19 cellular contexts compared by ENCODE assay signal in the genomic region with DNA sequence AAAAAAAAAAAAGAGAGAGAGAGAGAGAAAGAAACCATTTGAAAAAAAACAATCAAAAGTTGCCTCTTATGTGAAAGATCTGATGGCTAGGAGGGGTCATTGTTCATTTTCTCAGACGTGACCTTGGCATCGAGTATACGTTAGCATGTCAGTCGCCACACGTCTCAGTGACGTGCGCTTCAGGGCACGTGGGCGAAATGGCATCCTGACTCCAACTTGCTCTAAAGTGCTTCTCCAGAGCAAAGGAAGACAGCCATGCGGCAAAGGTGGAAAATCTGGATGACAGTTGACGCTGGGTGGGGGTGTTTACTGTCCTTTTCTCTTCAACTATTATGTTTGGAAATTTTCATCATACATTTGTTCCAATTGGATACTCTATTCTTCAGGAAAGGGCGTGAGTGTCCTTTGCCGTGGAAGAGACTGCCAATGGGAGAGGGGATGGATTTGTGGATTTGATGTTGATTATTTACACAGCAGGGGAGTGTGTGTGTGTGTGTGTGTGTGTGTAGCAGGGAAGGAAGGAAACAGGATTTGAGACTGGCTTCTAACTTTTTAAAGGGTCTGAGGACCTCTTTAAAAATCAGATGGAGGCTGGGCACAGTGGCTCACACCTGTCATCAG. TPM values are rescaled to one million over a fixed set of nuclear protein-coding genes. Genes with fewer than 3 reads are reported as not detected.
DNase-seq lines count a peak whose midpoint lies in the region; ATAC-seq and TF ChIP-seq lines count a peak whose summit lies in the region.
"Had no signal": no experiment of that assay in that cellular context is flagged by ENCODE, and none has a peak within 500 bp of the region (broad histone marks: within the 10 kb centered on the region; RNA-seq: fewer than 3 reads in every experiment).

No MANE protein-coding gene starts in this region.

- H3K27me3 Mint-ChIP-seq in T-helper 1 cell treated with Interleukin-12 subunit alpha and Interleukin-12 subunit beta and Interleukin-4 antibody, amounts not matched to agents 30 μg/mL and 1 μg/mL, for 36 hours (ENCODE audit: low read depth), result peaks cover 5% of the 10 kb centered on the region
- H3K27me3 Mint-ChIP-seq in glutamatergic neuron (ENCODE audit: unreplicated experiment), result no peaks in the 10 kb centered on the region

- no peaks in the 10 kb centered on the region for H3K27me3 ChIP-seq in PC-3 (ENCODE audit: low read length)
- H3K27me3 ChIP-seq in esophagus muscularis mucosa, result no peaks in the 10 kb centered on the region
- no peaks in the 10 kb centered on the region for H3K27me3 ChIP-seq in parathyroid adenoma (ENCODE audit: control insufficient read depth, insufficient read depth, low read length)
- H3K27me3 ChIP-seq: BLaER1 treated with 17β-estradiol and CSF1 and Interleukin-3, amounts not matched to agents 10 nM and 100 nM; Peyer's patch; spleen had no signal

- intact Hi-C loops in PC-3 (cut with micrococcal nuclease), result no loop called here
- intact Hi-C loops in esophagus muscularis mucosa (cut with DNase I), result no loop called here

- no peak for TF ChIP-seq EP300 in esophagus muscularis mucosa (IDR thresholded peaks at IDR 0.05)

- ATAC-seq in PC-3, result no peak
- no peak for ATAC-seq in HG02759 (IDR thresholded peaks at IDR 0.05; ENCODE audit: unreplicated experiment)
- ATAC-seq in GM21576 (IDR thresholded peaks at IDR 0.05; ENCODE audit: unreplicated experiment), result no peak
- ATAC-seq: activated naive CD4-positive, alpha-beta T cell treated with anti-CD3 and anti-CD28 coated beads, Interleukin-2, amount 50 U/mL, for 72 hours had no signal

- peak overlapping the region; percentile 53 for H3K4me3 Mint-ChIP-seq in T-helper 1 cell treated with Interleukin-12 subunit alpha and Interleukin-12 subunit beta and Interleukin-4 antibody, amounts not matched to agents 30 μg/mL and 1 μg/mL, for 36 hours
- no peak overlapping the region for H3K4me3 Mint-ChIP-seq in glutamatergic neuron (ENCODE audit: unreplicated experiment)
- H3K4me3 Mint-ChIP-seq: H9 had no signal

- POLR2A ChIA-PET in PC-3 (lab: Charles Lee; ENCODE audit: unreplicated experiment), result no interaction called here

- H3K4me2 ChIP-seq in PC-3 (ENCODE audit: low read length) (no peak overlapping the region), parathyroid adenoma (ENCODE audit: low read length) (no peak overlapping the region)
- H3K4me2 ChIP-seq: BLaER1 treated with 17β-estradiol and CSF1 and Interleukin-3, amounts not matched to agents 10 nM and 100 nM had no signal

- no peaks in the 10 kb centered on the region for H3F3A ChIP-seq in PC-3 (ENCODE audit: low read length, unreplicated experiment)

- CTCF ChIA-PET in PC-3 (lab: Charles Lee), result no interaction called here

- TSS peak; percentile 34 for BruUV-seq in PC-3 (replicated peaks; lab: Mats Ljungman, UMichigan)

- no peak overlapping the region for H3K27ac ChIP-seq in PC-3 (ENCODE audit: low read length)
- peak overlapping the region in 3 of 4 donors; percentile 13 to 86 (median 36) for H3K27ac ChIP-seq in esophagus muscularis mucosa (replicated peaks in 1 of 4)
- peak overlapping the region; percentile 21 for H3K27ac ChIP-seq in parathyroid adenoma
- H3K27ac ChIP-seq: BLaER1 treated with 17β-estradiol and CSF1 and Interleukin-3, amounts not matched to agents 10 nM and 100 nM; Peyer's patch; SK-N-MC had no signal

- DNase-seq in T-helper 1 cell (no peak), PC-3 (no peak), esophagus muscularis mucosa (ENCODE audit: extremely low spot score) (no peak), glutamatergic neuron (no peak)
- DNase-seq: DMS 273 treated with DMSO at 0.1 percent for 48 hours; H9; hypothalamus; islet precursor cell; NCI-H1105 treated with DMSO at 0.1 percent for 48 hours; Peyer's patch; spleen; stimulated activated CD4-positive, alpha-beta T cell treated with anti-CD3 and anti-CD28 coated beads, Interleukin-4, amount 100 ng/mL, for 4 hours had no signal

- H3K36me3 Mint-ChIP-seq in T-helper 1 cell treated with Interleukin-12 subunit alpha and Interleukin-12 subunit beta and Interleukin-4 antibody, amounts not matched to agents 30 μg/mL and 1 μg/mL, for 36 hours (ENCODE audit: low read depth), result peaks cover 15% of the 10 kb centered on the region
- H3K36me3 Mint-ChIP-seq in glutamatergic neuron (ENCODE audit: unreplicated experiment), result peaks cover 4% of the 10 kb centered on the region

- H3K27ac Mint-ChIP-seq in T-helper 1 cell treated with Interleukin-12 subunit alpha and Interleukin-12 subunit beta and Interleukin-4 antibody, amounts not matched to agents 30 μg/mL and 1 μg/mL, for 36 hours, result peak overlapping the region; percentile 50
- no peak overlapping the region for H3K27ac Mint-ChIP-seq in glutamatergic neuron (ENCODE audit: unreplicated experiment)
- H3K27ac Mint-ChIP-seq: activated naive CD4-positive, alpha-beta T cell treated with anti-CD3 and anti-CD28 coated beads, Interleukin-2, amount 50 U/mL, for 72 hours had no signal

- H3K36me3 ChIP-seq in PC-3 (ENCODE audit: low read depth, low read length), result no peaks in the 10 kb centered on the region
- H3K36me3 ChIP-seq in esophagus muscularis mucosa, result peaks cover 0 to 12% (median 4%) of the 10 kb centered on the region in 4 donors
- H3K36me3 ChIP-seq in parathyroid adenoma (ENCODE audit: control insufficient read depth, insufficient read depth, low read length), result no peaks in the 10 kb centered on the region
- H3K36me3 ChIP-seq: BLaER1 treated with 17β-estradiol and CSF1 and Interleukin-3, amounts not matched to agents 10 nM and 100 nM; Peyer's patch had no signal

- H3K79me2 ChIP-seq in PC-3 (ENCODE audit: low read length), result no peaks in the 10 kb centered on the region
- no peaks in the 10 kb centered on the region for H3K79me2 ChIP-seq in parathyroid adenoma

- H2AFZ ChIP-seq in PC-3 (ENCODE audit: low read length) (no peak overlapping the region), parathyroid adenoma (no peak overlapping the region)

- WGBS in esophagus muscularis mucosa, result 86% methylated on average over 13 of the region's 13 CpGs

- H3K4me3 ChIP-seq in PC-3 (ENCODE audit: low read length) (no peak overlapping the region), esophagus muscularis mucosa (no peak overlapping the region), parathyroid adenoma (ENCODE audit: low read depth, low read length) (no peak overlapping the region)
- H3K4me3 ChIP-seq: BLaER1 treated with 17β-estradiol and CSF1 and Interleukin-3, amounts not matched to agents 10 nM and 100 nM; Peyer's patch; SK-N-MC; spleen had no signal

- H3K9me3 ChIP-seq in PC-3 (ENCODE audit: low read length) (no peaks in the 10 kb centered on the region), esophagus muscularis mucosa (no peaks in the 10 kb centered on the region), parathyroid adenoma (ENCODE audit: control insufficient read depth, low read length) (no peaks in the 10 kb centered on the region)
- H3K9me3 ChIP-seq: BLaER1 treated with 17β-estradiol and CSF1 and Interleukin-3, amounts not matched to agents 10 nM and 100 nM; Peyer's patch; spleen had no signal

- no peak overlapping the region for H3K9ac ChIP-seq in PC-3 (ENCODE audit: low read length)
- H3K9ac ChIP-seq in parathyroid adenoma, result no peak overlapping the region
- H3K9ac ChIP-seq: BLaER1 treated with 17β-estradiol and CSF1 and Interleukin-3, amounts not matched to agents 10 nM and 100 nM had no signal

- no peaks in the 10 kb centered on the region for H4K20me1 ChIP-seq in PC-3 (ENCODE audit: low read length)
- H4K20me1 ChIP-seq: BLaER1 treated with 17β-estradiol and CSF1 and Interleukin-3, amounts not matched to agents 10 nM and 100 nM had no signal

- no peak for TF ChIP-seq POLR2A in esophagus muscularis mucosa (IDR thresholded peaks at IDR 0.05; ENCODE audit: low read depth)

- H3K4me1 ChIP-seq in PC-3 (ENCODE audit: insufficient read depth, low read length) (peaks cover 4% of the 10 kb centered on the region; the same call in 1 of the 2 replicates), esophagus muscularis mucosa (peaks cover 23 to 27% (median 24%) of the 10 kb centered on the region in 4 donors), parathyroid adenoma (no peaks in the 10 kb centered on the region)
- H3K4me1 ChIP-seq: Peyer's patch had no signal

- H3K9me3 Mint-ChIP-seq in T-helper 1 cell treated with Interleukin-12 subunit alpha and Interleukin-12 subunit beta and Interleukin-4 antibody, amounts not matched to agents 30 μg/mL and 1 μg/mL, for 36 hours, result no peaks in the 10 kb centered on the region
- no peaks in the 10 kb centered on the region for H3K9me3 Mint-ChIP-seq in glutamatergic neuron (ENCODE audit: unreplicated experiment)
- H3K9me3 Mint-ChIP-seq: activated naive CD4-positive, alpha-beta T cell treated with anti-CD3 and anti-CD28 coated beads, Interleukin-2, amount 50 U/mL, for 72 hours; H9 had no signal

- peaks cover 32% of the 10 kb centered on the region for H3K4me1 Mint-ChIP-seq in T-helper 1 cell treated with Interleukin-12 subunit alpha and Interleukin-12 subunit beta and Interleukin-4 antibody, amounts not matched to agents 30 μg/mL and 1 μg/mL, for 36 hours (ENCODE audit: low read depth)
- H3K4me1 Mint-ChIP-seq in glutamatergic neuron (ENCODE audit: low read depth, unreplicated experiment), result peaks cover 2% of the 10 kb centered on the region

- no peaks in the 10 kb centered on the region for H3K9me2 ChIP-seq in PC-3 (replicated peaks; ENCODE audit: low read length)

- TF ChIP-seq CTCF in PC-3 (conservative IDR thresholded peaks at IDR 0.05; ENCODE audit: low read depth, low read length), result no peak
- TF ChIP-seq CTCF in esophagus muscularis mucosa (IDR thresholded peaks at IDR 0.05), result no peak
- no peak for TF ChIP-seq CTCF in parathyroid adenoma (IDR thresholded peaks at IDR 0.05)
- no peak for TF ChIP-seq CTCF in glutamatergic neuron (IDR thresholded peaks at IDR 0.05; ENCODE audit: partially characterized antibody, unreplicated experiment)

RNA-seq across cellular contexts. Expression of a gene that starts 25.0 kb away (rescaled TPM):
- total RNA-seq in PC-3 (2014; rRNA removed) (4.8 and 6.6 TPM in 2 replicates), esophagus muscularis mucosa (10 to 100 TPM; 64.9 to 74.1 (median 68.5) TPM), glutamatergic neuron (ENCODE audit: unreplicated experiment) (not detected)
